In genomic region chr14:103220134-103220981, GRCh38 we compare ENCODE assay signal across 1 cellular context.
TF ChIP-seq lines count a peak whose summit lies in the region.

No MANE protein-coding gene starts in this region.

TF ChIP-seq in WTC11, 78 proteins besides CTCF, POLR2A, EP300 and RAD21 (continued from another document):
- TF ChIP-seq ZNF512 (CRISPR knock-in tag; IDR thresholded peaks at IDR 0.05; ENCODE audit: borderline replicate concordance) (no peak), ZNF423 (CRISPR knock-in tag; IDR thresholded peaks at IDR 0.05) (peak; percentile 59), ATF6 (CRISPR knock-in tag; IDR thresholded peaks at IDR 0.05) (no peak), NFYB (CRISPR knock-in tag; conservative IDR thresholded peaks at IDR 0.05; ENCODE audit: low read depth) (no peak), ZNF532 (CRISPR knock-in tag; IDR thresholded peaks at IDR 0.05; ENCODE audit: borderline replicate concordance) (no peak), FOXJ3 (CRISPR knock-in tag; IDR thresholded peaks at IDR 0.05; ENCODE audit: borderline replicate concordance) (no peak)
